ENCODE assay signal across 12 cellular contexts in the genomic region with DNA sequence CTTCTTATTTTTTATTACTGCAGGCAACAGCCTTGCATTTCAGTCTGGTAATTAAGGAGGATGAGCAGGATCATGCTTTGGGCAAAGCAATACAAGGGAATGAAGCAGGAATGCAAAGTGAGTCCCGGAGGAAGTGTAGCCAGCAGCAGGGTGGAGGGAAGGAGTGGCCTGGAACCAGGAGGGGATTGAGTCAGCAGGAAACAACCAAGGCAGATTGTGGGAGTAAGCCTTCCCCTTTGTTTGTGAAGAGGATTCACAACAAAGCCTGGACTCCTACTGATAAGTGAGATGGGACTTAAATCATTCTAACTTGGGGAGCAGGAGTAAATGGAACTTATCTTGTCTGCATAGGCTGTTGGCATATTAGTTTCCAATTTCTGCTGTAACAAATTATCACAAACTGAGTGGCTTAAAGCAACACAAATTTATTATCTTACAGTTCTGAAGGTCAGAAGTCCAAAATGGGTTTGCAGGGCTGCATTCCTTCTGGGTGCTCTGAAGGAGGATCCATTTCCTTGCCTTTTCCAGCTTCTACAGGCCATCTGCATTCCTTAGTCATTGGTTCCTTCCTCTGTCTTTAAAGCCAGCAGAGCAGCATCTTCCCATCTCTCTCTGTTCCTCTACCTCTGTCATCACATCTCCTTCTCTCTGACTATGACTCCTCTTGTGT.
DNase-seq lines count a peak whose midpoint lies in the region; ATAC-seq and TF ChIP-seq lines count a peak whose summit lies in the region.
"Had no signal": no experiment of that assay in that cellular context is flagged by ENCODE, and none has a peak within 500 bp of the region (broad histone marks: within the 10 kb centered on the region; RNA-seq: fewer than 3 reads in every experiment).

No MANE protein-coding gene starts in this region.

- H3K36me3 ChIP-seq in SK-N-SH (replicated peaks in 1 of 2; ENCODE audit: control insufficient read depth in 1 of 2, insufficient read depth in 2 of 2, low read length in 1 of 2) (no peaks in the 10 kb centered on the region), sigmoid colon (no peaks in the 10 kb centered on the region)
- H3K36me3 ChIP-seq: heart left ventricle had no signal

- H3K9me2 ChIP-seq in SK-N-SH: no peaks in the 10 kb centered on the region

- H3K4me3 ChIP-seq in SK-N-SH (ENCODE audit: low read depth in 2 of 2, low read length in 1 of 2) (no peak overlapping the region), fibroblast of pulmonary artery (replicated peaks; ENCODE audit: low read depth, low read length) (no peak overlapping the region), sigmoid colon (no peak overlapping the region)
- H3K4me3 ChIP-seq: heart left ventricle had no signal

- no peaks in the 10 kb centered on the region for H3K27me3 ChIP-seq in SK-N-SH (ENCODE audit: insufficient read depth)
- no peaks in the 10 kb centered on the region for H3K27me3 ChIP-seq in sigmoid colon

- no peaks in the 10 kb centered on the region for H4K20me1 ChIP-seq in SK-N-SH (ENCODE audit: insufficient read depth)

- WGBS in SK-N-SH (ENCODE audit: low lambda C conversion rate): 7% methylated on average over 1 of the region's 1 CpG
- WGBS in sigmoid colon, 2 donors: 11 to 51% methylated on average over 1 of the region's 1 CpG

- intact Hi-C loops in sigmoid colon (cut with DNase I): no loop called here

- H3K79me2 ChIP-seq in SK-N-SH (ENCODE audit: insufficient read depth): no peaks in the 10 kb centered on the region

- peak overlapping the region; percentile 90 for H2AFZ ChIP-seq in SK-N-SH (ENCODE audit: low read depth)

- H3F3A ChIP-seq in SK-N-SH (replicated peaks; ENCODE audit: insufficient read depth): peaks cover 5% of the 10 kb centered on the region

- CTCF ChIA-PET in SK-N-SH (lab: Yijun Ruan, JAX): no interaction called here

- TF ChIP-seq CTCF in SK-N-SH (IDR thresholded peaks at IDR 0.05) (no peak), fibroblast of pulmonary artery (IDR thresholded peaks at IDR 0.05; ENCODE audit: low read length, missing control alignments) (no peak), sigmoid colon (IDR thresholded peaks at IDR 0.05) (no peak)

- H3K27ac ChIP-seq in SK-N-SH (ENCODE audit: low read depth in 2 of 2, low read length in 1 of 2) (peak overlapping the region in 1 of 2 experiments; percentile 65; a peak in 2 of 4 replicates), sigmoid colon (no peak overlapping the region)
- H3K27ac ChIP-seq: heart left ventricle had no signal

- no peak for TF ChIP-seq EP300 in SK-N-SH (IDR thresholded peaks at IDR 0.05; ENCODE audit: borderline replicate concordance in 1 of 2, low read depth in 1 of 2, low read length in 1 of 2)
- TF ChIP-seq EP300 in sigmoid colon (IDR thresholded peaks at IDR 0.05): no peak

- H3K9ac ChIP-seq in SK-N-SH: no peak overlapping the region

- POLR2A ChIA-PET in SK-N-SH (lab: Yijun Ruan, JAX): no interaction called here

- H3K4me1 ChIP-seq in SK-N-SH (ENCODE audit: control insufficient read depth in 1 of 2, insufficient read depth in 2 of 2, low read depth in 1 of 2, low read length in 1 of 2) (peaks cover 0 to 4% of the 10 kb centered on the region in 2 experiments; a peak in 1 of 4 replicates), sigmoid colon (no peaks in the 10 kb centered on the region)

- H3K4me2 ChIP-seq in SK-N-SH: peak overlapping the region; percentile 56; the same call in 1 of the 2 replicates

- no peak for ATAC-seq in GM18520 (IDR thresholded peaks at IDR 0.05; ENCODE audit: unreplicated experiment)
- ATAC-seq: heart left ventricle had no signal

- no peak for TF ChIP-seq POLR2A in sigmoid colon (IDR thresholded peaks at IDR 0.05)

- H3K9me3 ChIP-seq in SK-N-SH: no peaks in the 10 kb centered on the region
- H3K9me3 ChIP-seq in sigmoid colon: no peaks in the 10 kb centered on the region
- H3K9me3 ChIP-seq: heart left ventricle had no signal

- peak; percentile 37 for DNase-seq in GOT3 (lab: John Stamatoyannopoulos, UW)
- no peak for DNase-seq in SK-N-SH
- peak; percentile 66 for DNase-seq in fibroblast of pulmonary artery (ENCODE audit: low read depth)
- peak; percentile 63 for DNase-seq in renal cortical epithelial cell (ENCODE audit: low read depth)
- DNase-seq in superior temporal gyrus (ENCODE audit: extremely low spot score): no peak
- DNase-seq in activated CD8-positive, alpha-beta memory T cell treated with anti-CD3 and anti-CD28 coated beads, Interleukin-2, amount 50 U/mL, for 48 hours: no peak
- DNase-seq in sigmoid colon: no peak
- DNase-seq: activated CD4-positive, CD25-positive, alpha-beta regulatory T cell treated with anti-CD3 and anti-CD28 coated beads, Interleukin-2, amount 50 U/mL, for 72 hours; heart left ventricle; NCI-H524 treated with DMSO at 0.1 percent for 48 hours; retina had no signal

- no peak for TF ChIP-seq RAD21 in SK-N-SH (IDR thresholded peaks at IDR 0.05; ENCODE audit: low read length)

TF ChIP-seq in SK-N-SH, 30 proteins besides CTCF, POLR2A, EP300 and RAD21:
- TF ChIP-seq SMC3 (IDR thresholded peaks at IDR 0.05; ENCODE audit: low read depth, low read length) (no peak), GABPA (IDR thresholded peaks at IDR 0.05; ENCODE audit: low read depth) (no peak), NRF1 (IDR thresholded peaks at IDR 0.05; ENCODE audit: low read depth, low read length) (no peak), NFIC (IDR thresholded peaks at IDR 0.05; ENCODE audit: borderline replicate concordance) (no peak), CHD2 (IDR thresholded peaks at IDR 0.05; ENCODE audit: low read length, partially characterized antibody) (no peak), EZH2phosphoT487 (IDR thresholded peaks at IDR 0.05; ENCODE audit: borderline replicate concordance, low read depth) (no peak), ZBTB33 (IDR thresholded peaks at IDR 0.05; ENCODE audit: borderline replicate concordance, low read depth) (no peak), RCOR1 (IDR thresholded peaks at IDR 0.05; ENCODE audit: low read length) (no peak), FOSL2 (IDR thresholded peaks at IDR 0.05; ENCODE audit: borderline replicate concordance, low read depth) (no peak), YY1 (IDR thresholded peaks at IDR 0.05; ENCODE audit: low read depth) (no peak), TAF1 (IDR thresholded peaks at IDR 0.05; ENCODE audit: borderline replicate concordance, low read depth, low read length) (peak; percentile 18; the same call in 1 of the 2 replicates), PBX3 (IDR thresholded peaks at IDR 0.05) (no peak), JUND (IDR thresholded peaks at IDR 0.05) (peak; percentile 12; the same call in 1 of the 2 replicates), USF2 (IDR thresholded peaks at IDR 0.05; ENCODE audit: borderline replicate concordance, low read depth, low read length) (no peak), FOXM1 (IDR thresholded peaks at IDR 0.05; ENCODE audit: low read depth) (no peak), TEAD4 (IDR thresholded peaks at IDR 0.05; ENCODE audit: borderline replicate concordance, insufficient read depth) (no peak)
- TF ChIP-seq, protein P1, sequence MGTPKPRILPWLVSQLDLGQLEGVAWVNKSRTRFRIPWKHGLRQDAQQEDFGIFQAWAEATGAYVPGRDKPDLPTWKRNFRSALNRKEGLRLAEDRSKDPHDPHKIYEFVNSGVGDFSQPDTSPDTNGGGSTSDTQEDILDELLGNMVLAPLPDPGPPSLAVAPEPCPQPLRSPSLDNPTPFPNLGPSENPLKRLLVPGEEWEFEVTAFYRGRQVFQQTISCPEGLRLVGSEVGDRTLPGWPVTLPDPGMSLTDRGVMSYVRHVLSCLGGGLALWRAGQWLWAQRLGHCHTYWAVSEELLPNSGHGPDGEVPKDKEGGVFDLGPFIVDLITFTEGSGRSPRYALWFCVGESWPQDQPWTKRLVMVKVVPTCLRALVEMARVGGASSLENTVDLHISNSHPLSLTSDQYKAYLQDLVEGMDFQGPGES (IDR thresholded peaks at IDR 0.05; ENCODE audit: low read depth, low read length): no peak

Comparison
In these comparisons a context has a peak if more than half of its experiments do, and no peak if none do; other contexts are left out.
1. DNase-seq: peak in GOT3 (single experiment), fibroblast of pulmonary artery (single experiment) and renal cortical epithelial cell (single experiment); none in SK-N-SH (single experiment), superior temporal gyrus (single experiment), activated CD8-positive, alpha-beta memory T cell treated with anti-CD3 and anti-CD28 coated beads, Interleukin-2, amount 50 U/mL, for 48 hours (single experiment) and sigmoid colon (single experiment).